In the genomic region with DNA sequence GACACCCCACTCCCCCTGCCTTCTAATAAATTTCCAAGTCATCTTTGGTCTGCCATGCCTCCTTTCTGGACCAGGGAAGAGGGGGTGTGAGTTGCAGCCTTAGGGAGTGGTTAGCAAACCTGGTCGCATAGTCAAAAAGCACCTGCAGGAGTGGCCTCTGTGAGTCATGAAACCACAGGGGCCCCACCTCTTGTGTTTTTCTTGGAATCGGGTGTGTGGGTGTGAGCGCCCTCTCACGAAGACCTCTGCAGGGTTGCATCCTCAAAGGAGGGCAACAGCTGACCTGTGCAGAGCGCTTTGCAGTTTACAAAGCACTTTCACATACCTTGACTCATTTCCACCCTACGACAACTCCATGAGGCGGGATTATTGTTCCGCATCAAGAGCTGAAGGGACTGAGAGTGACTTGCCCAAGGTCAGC, we compare ENCODE assay signal across 9 cellular contexts. TPM values are rescaled to one million over a fixed set of nuclear protein-coding genes. Genes with fewer than 3 reads are reported as not detected.
DNase-seq lines count a peak whose midpoint lies in the region; ATAC-seq lines count a peak whose summit lies in the region.
"Had no signal": no experiment of that assay in that cellular context is flagged by ENCODE, and none has a peak within 500 bp of the region (broad histone marks: within the 10 kb centered on the region; RNA-seq: fewer than 3 reads in every experiment).

No MANE protein-coding gene starts in this region.

- ATAC-seq in GM19023 (IDR thresholded peaks at IDR 0.05; ENCODE audit: unreplicated experiment) = no peak

- DNase-seq in GM19240 (ENCODE audit: insufficient read length, low spot score) = peak; percentile 18
- peak; percentile 87 for DNase-seq in LoVo (ENCODE audit: low spot score)
- DNase-seq in activated effector memory CD4-positive, alpha-beta T cell treated with anti-CD3 and anti-CD28 coated beads, Interleukin-2, amount 50 U/mL, for 16 hours = peak; percentile 94
- DNase-seq in stimulated activated CD4-positive, alpha-beta T cell treated with anti-CD3 and anti-CD28 coated beads, Interleukin-4, amount 100 ng/mL, for 4 hours = peak; percentile 72 to 90
- no peak for DNase-seq in mesenteric fat pad (ENCODE audit: low spot score)
- no peak for DNase-seq in NCI-H1105 treated with DMSO at 0.1 percent for 48 hours (lab: John Stamatoyannopoulos, UW)
- DNase-seq in occipital lobe (lab: John Stamatoyannopoulos, UW) = no peak

RNA-seq across cellular contexts. Expression of a gene that starts 36.8 kb away (rescaled TPM):
- not detected for total RNA-seq in mesenteric fat pad
- total RNA-seq in occipital lobe = not detected
- total RNA-seq: dermis microvascular lymphatic vessel endothelial cell had no signal

Comparison
In these comparisons a context has a peak if more than half of its experiments do, and no peak if none do; other contexts are left out.
1. DNase-seq: peak in GM19240 (single experiment), LoVo (single experiment), activated effector memory CD4-positive, alpha-beta T cell treated with anti-CD3 and anti-CD28 coated beads, Interleukin-2, amount 50 U/mL, for 16 hours (single experiment) and stimulated activated CD4-positive, alpha-beta T cell treated with anti-CD3 and anti-CD28 coated beads, Interleukin-4, amount 100 ng/mL, for 4 hours (2 of 2); none in mesenteric fat pad (single experiment), NCI-H1105 treated with DMSO at 0.1 percent for 48 hours (single experiment) and occipital lobe (single experiment).